2 cellular contexts compared by ENCODE assay signal in the genomic region with DNA sequence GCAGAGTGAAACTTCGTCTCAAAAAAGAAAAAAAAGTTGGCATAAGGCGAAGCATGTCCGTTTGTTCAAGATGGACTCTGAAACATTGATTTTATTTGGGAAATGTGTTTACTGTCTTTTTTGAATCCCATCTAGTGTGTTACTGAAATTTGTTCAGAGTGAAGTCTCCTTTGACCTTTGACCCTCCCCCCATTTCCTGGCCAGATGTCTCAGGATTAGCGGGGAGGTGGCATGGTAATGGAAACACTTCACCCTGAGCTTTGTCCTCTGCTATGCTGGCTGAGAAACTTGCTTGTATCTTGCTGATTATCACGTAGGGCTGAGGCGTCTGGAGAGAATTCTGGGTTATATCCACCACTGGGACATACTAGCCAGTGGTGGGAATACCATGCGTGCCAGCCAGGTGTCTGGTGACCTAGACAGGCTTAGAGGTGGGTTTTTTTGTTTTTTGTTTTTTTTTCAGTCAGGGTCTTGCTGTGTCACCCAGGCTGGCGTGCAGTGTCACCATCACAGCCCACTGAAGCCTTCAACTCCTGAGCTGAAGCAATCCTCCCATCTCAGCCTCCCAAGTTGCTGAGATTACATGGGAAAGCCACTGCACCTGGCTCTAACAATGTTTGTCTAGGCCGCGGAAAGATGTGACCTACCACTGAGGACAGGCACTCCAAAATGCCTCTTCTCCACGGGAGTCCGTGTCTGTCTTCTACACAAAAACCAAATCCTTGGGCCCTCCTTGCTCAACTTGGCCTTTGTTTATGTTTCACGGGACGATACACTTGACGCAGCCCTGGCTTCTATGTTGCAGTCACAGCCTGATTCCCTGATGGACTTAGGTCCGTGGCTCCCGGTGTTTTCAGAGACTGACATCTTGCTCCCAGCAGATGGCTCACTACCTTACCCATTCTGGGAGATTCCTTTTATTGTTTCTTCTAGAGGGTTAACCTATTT.
TF ChIP-seq lines count a peak whose summit lies in the region.

No MANE protein-coding gene starts in this region.

TF ChIP-seq in GM23338, 12 proteins besides CTCF, POLR2A, EP300 and RAD21 (continued from another document):
- TF ChIP-seq, protein P1, sequence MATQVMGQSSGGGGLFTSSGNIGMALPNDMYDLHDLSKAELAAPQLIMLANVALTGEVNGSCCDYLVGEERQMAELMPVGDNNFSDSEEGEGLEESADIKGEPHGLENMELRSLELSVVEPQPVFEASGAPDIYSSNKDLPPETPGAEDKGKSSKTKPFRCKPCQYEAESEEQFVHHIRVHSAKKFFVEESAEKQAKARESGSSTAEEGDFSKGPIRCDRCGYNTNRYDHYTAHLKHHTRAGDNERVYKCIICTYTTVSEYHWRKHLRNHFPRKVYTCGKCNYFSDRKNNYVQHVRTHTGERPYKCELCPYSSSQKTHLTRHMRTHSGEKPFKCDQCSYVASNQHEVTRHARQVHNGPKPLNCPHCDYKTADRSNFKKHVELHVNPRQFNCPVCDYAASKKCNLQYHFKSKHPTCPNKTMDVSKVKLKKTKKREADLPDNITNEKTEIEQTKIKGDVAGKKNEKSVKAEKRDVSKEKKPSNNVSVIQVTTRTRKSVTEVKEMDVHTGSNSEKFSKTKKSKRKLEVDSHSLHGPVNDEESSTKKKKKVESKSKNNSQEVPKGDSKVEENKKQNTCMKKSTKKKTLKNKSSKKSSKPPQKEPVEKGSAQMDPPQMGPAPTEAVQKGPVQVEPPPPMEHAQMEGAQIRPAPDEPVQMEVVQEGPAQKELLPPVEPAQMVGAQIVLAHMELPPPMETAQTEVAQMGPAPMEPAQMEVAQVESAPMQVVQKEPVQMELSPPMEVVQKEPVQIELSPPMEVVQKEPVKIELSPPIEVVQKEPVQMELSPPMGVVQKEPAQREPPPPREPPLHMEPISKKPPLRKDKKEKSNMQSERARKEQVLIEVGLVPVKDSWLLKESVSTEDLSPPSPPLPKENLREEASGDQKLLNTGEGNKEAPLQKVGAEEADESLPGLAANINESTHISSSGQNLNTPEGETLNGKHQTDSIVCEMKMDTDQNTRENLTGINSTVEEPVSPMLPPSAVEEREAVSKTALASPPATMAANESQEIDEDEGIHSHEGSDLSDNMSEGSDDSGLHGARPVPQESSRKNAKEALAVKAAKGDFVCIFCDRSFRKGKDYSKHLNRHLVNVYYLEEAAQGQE (IDR thresholded peaks at IDR 0.05; ENCODE audit: unreplicated experiment) = no peak

TF ChIP-seq in HepG2, 621 proteins besides CTCF, POLR2A, EP300 and RAD21 (continued from another document and continues in another):
- TF ChIP-seq ZNF761 (CRISPR knock-in tag; conservative IDR thresholded peaks at IDR 0.05) (0 out of 2 replicates have a peak, but pooled peaks have one; percentile 42), NR2F1 (CRISPR knock-in tag; IDR thresholded peaks at IDR 0.05) (peak; percentile 33 to 41; a peak in 2 of 4 replicates), KDM2A (CRISPR knock-in tag; IDR thresholded peaks at IDR 0.05; ENCODE audit: borderline replicate concordance, low read depth) (0 out of 2 replicates have a peak, but pooled peaks have one; percentile 18), ZSCAN31 (CRISPR knock-in tag; IDR thresholded peaks at IDR 0.05; ENCODE audit: low read depth) (0 out of 2 replicates have a peak, but pooled peaks have one; percentile 45), TOPORS (CRISPR knock-in tag; IDR thresholded peaks at IDR 0.05) (no peak), ZNF20 (CRISPR knock-in tag; IDR thresholded peaks at IDR 0.05) (no peak), FOXA1 (IDR thresholded peaks at IDR 0.05) (no peak), FOXA1 (CRISPR knock-in tag; IDR thresholded peaks at IDR 0.05) (no peak), PITX1 (CRISPR knock-in tag; IDR thresholded peaks at IDR 0.05) (peak; percentile 23), ZFX (CRISPR knock-in tag; IDR thresholded peaks at IDR 0.05; ENCODE audit: low read depth) (peak; percentile 82), ZNF205 (CRISPR knock-in tag; IDR thresholded peaks at IDR 0.05) (0 out of 2 replicates have a peak, but pooled peaks have one; percentile 7), ZNF816 (CRISPR knock-in tag; IDR thresholded peaks at IDR 0.05; ENCODE audit: borderline replicate concordance) (no peak), ZSCAN9 (CRISPR knock-in tag; IDR thresholded peaks at IDR 0.05; ENCODE audit: borderline replicate concordance) (peak; percentile 23; the same call in 1 of the 2 replicates), KDM3A (CRISPR knock-in tag; IDR thresholded peaks at IDR 0.05; ENCODE audit: low read depth) (0 out of 2 replicates have a peak, but pooled peaks have one; percentile 29), FOXK1 (CRISPR knock-in tag; IDR thresholded peaks at IDR 0.05; ENCODE audit: borderline replicate concordance, low read depth) (peak; percentile 35; the same call in 1 of the 2 replicates), BORCS8-MEF2B (CRISPR knock-in tag; IDR thresholded peaks at IDR 0.05) (no peak), ELF4 (CRISPR knock-in tag; IDR thresholded peaks at IDR 0.05; ENCODE audit: borderline replicate concordance) (0 out of 2 replicates have a peak, but pooled peaks have one; percentile 25), TEAD3 (CRISPR knock-in tag; optimal IDR thresholded peaks at IDR 0.05; ENCODE audit: borderline replicate concordance) (peak; percentile 41), FOXO1 (CRISPR knock-in tag; IDR thresholded peaks at IDR 0.05) (peak; percentile 45; the same call in 1 of the 2 replicates), ZSCAN20 (CRISPR knock-in tag; IDR thresholded peaks at IDR 0.05; ENCODE audit: borderline replicate concordance) (0 out of 2 replicates have a peak, but pooled peaks have one; percentile 15), ZNF331 (CRISPR knock-in tag; IDR thresholded peaks at IDR 0.05) (0 out of 2 replicates have a peak, but pooled peaks have one; percentile 30), MEF2D (CRISPR knock-in tag; IDR thresholded peaks at IDR 0.05) (peak; percentile 15; the same call in 1 of the 2 replicates), SALL1 (CRISPR knock-in tag; IDR thresholded peaks at IDR 0.05) (peak; percentile 47; the same call in 1 of the 2 replicates)
- TF ChIP-seq, protein P2, sequence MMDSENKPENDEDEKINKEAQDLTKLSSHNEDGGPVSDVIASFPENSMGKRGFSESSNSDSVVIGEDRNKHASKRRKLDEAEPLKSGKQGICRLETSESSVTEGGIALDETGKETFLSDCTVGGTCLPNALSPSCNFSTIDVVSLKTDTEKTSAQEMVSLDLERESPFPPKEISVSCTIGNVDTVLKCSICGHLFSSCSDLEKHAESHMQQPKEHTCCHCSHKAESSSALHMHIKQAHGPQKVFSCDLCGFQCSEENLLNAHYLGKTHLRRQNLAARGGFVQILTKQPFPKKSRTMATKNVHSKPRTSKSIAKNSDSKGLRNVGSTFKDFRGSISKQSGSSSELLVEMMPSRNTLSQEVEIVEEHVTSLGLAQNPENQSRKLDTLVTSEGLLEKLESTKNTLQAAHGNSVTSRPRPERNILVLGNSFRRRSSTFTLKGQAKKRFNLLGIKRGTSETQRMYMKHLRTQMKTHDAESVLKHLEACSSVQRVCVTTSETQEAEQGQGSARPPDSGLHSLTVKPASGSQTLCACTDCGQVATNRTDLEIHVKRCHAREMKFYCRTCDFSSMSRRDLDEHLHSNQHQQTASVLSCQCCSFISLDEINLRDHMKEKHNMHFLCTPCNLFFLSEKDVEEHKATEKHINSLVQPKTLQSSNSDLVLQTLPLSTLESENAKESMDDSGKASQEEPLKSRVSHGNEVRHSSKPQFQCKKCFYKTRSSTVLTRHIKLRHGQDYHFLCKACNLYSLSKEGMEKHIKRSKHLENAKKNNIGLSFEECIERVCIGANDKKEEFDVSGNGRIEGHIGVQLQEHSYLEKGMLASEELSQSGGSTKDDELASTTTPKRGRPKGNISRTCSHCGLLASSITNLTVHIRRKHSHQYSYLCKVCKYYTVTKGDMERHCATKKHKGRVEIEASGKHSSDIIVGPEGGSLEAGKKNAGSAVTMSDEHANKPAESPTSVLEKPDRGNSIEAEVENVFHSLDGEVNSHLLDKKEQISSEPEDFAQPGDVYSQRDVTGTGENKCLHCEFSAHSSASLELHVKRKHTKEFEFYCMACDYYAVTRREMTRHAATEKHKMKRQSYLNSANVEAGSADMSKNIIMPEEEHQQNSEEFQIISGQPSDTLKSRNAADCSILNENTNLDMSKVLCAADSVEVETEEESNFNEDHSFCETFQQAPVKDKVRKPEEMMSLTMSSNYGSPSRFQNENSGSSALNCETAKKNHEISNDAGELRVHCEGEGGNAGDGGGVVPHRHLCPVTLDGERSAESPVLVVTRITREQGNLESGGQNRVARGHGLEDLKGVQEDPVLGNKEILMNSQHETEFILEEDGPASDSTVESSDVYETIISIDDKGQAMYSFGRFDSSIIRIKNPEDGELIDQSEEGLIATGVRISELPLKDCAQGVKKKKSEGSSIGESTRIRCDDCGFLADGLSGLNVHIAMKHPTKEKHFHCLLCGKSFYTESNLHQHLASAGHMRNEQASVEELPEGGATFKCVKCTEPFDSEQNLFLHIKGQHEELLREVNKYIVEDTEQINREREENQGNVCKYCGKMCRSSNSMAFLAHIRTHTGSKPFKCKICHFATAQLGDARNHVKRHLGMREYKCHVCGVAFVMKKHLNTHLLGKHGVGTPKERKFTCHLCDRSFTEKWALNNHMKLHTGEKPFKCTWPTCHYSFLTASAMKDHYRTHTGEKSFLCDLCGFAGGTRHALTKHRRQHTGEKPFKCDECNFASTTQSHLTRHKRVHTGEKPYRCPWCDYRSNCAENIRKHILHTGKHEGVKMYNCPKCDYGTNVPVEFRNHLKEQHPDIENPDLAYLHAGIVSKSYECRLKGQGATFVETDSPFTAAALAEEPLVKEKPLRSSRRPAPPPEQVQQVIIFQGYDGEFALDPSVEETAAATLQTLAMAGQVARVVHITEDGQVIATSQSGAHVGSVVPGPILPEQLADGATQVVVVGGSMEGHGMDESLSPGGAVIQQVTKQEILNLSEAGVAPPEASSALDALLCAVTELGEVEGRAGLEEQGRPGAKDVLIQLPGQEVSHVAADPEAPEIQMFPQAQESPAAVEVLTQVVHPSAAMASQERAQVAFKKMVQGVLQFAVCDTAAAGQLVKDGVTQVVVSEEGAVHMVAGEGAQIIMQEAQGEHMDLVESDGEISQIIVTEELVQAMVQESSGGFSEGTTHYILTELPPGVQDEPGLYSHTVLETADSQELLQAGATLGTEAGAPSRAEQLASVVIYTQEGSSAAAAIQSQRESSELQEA (CRISPR knock-in tag; IDR thresholded peaks at IDR 0.05; ENCODE audit: not compliant biosample characterization) = peak; percentile 32
- TF ChIP-seq, protein P3, sequence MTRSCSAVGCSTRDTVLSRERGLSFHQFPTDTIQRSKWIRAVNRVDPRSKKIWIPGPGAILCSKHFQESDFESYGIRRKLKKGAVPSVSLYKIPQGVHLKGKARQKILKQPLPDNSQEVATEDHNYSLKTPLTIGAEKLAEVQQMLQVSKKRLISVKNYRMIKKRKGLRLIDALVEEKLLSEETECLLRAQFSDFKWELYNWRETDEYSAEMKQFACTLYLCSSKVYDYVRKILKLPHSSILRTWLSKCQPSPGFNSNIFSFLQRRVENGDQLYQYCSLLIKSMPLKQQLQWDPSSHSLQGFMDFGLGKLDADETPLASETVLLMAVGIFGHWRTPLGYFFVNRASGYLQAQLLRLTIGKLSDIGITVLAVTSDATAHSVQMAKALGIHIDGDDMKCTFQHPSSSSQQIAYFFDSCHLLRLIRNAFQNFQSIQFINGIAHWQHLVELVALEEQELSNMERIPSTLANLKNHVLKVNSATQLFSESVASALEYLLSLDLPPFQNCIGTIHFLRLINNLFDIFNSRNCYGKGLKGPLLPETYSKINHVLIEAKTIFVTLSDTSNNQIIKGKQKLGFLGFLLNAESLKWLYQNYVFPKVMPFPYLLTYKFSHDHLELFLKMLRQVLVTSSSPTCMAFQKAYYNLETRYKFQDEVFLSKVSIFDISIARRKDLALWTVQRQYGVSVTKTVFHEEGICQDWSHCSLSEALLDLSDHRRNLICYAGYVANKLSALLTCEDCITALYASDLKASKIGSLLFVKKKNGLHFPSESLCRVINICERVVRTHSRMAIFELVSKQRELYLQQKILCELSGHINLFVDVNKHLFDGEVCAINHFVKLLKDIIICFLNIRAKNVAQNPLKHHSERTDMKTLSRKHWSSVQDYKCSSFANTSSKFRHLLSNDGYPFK (CRISPR knock-in tag; IDR thresholded peaks at IDR 0.05; ENCODE audit: borderline replicate concordance) = peak; percentile 37; the same call in 1 of the 2 replicates
- TF ChIP-seq, protein P4, sequence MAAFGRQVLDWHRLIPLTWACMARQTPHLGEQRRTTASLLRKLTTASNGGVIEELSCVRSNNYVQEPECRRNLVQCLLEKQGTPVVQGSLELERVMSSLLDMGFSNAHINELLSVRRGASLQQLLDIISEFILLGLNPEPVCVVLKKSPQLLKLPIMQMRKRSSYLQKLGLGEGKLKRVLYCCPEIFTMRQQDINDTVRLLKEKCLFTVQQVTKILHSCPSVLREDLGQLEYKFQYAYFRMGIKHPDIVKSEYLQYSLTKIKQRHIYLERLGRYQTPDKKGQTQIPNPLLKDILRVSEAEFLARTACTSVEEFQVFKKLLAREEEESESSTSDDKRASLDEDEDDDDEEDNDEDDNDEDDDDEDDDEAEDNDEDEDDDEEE (CRISPR knock-in tag; IDR thresholded peaks at IDR 0.05) = 0 out of 2 replicates have a peak, but pooled peaks have one; percentile 22
- TF ChIP-seq, protein P5, sequence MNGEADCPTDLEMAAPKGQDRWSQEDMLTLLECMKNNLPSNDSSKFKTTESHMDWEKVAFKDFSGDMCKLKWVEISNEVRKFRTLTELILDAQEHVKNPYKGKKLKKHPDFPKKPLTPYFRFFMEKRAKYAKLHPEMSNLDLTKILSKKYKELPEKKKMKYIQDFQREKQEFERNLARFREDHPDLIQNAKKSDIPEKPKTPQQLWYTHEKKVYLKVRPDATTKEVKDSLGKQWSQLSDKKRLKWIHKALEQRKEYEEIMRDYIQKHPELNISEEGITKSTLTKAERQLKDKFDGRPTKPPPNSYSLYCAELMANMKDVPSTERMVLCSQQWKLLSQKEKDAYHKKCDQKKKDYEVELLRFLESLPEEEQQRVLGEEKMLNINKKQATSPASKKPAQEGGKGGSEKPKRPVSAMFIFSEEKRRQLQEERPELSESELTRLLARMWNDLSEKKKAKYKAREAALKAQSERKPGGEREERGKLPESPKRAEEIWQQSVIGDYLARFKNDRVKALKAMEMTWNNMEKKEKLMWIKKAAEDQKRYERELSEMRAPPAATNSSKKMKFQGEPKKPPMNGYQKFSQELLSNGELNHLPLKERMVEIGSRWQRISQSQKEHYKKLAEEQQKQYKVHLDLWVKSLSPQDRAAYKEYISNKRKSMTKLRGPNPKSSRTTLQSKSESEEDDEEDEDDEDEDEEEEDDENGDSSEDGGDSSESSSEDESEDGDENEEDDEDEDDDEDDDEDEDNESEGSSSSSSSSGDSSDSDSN (CRISPR knock-in tag; IDR thresholded peaks at IDR 0.05) = peak; percentile 31; the same call in 1 of the 2 replicates
- TF ChIP-seq, protein P6, sequence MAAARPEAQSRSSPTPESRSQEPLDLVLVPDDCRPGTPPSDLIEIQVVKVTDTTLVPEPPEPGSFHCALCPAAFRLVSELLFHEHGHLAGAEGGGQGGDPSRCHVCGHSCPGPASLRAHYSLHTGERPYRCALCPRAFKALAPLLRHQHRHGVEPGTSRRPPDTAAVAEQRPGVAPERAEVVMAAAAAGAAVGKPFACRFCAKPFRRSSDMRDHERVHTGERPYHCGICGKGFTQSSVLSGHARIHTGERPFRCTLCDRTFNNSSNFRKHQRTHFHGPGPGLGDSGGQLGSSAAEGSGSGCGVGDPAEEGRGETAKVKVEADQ (CRISPR knock-in tag; IDR thresholded peaks at IDR 0.05; ENCODE audit: borderline replicate concordance) = 0 out of 2 replicates have a peak, but pooled peaks have one; percentile 40
